28 cellular contexts compared by ENCODE assay signal in the genomic region with DNA sequence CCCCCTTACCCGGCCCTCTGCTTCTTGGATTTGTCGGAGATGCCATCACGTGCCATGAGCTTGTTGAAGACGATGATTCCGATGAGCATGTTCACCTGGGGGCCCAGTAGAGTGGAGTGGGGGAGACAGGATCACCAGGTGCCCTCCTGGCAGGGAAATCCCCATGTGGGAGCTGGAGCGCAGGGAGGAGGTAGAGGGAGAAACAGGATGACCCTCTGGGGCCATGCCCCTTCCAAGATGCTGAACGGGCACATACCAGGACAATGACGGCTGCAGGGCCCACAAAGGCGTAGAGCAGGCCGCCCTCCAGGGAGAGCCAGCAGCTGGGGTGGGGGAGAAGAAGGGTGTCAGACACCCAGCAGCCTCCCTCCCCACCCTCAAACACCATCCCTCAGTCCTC.
"Had no signal": no experiment of that assay in that cellular context is flagged by ENCODE, and none has a peak within 500 bp of the region (broad histone marks: within the 10 kb centered on the region; RNA-seq: fewer than 3 reads in every experiment).

No MANE protein-coding gene starts in this region.

- H3K4me3 ChIP-seq: gastrocnemius medialis, lower lobe of right lung, smooth muscle cell, suprapubic skin, thyroid gland, vagina had no signal

- ATAC-seq: esophagus mucosa; gastrocnemius medialis; left colon; left ventricle myocardium superior; lower lobe of right lung; natural killer cell treated with Interleukin-12 subunit alpha and Interleukin-12 subunit beta and Interleukin-15 and Interleukin-18, amount 100 ng/mL, for 72 hours; sciatic nerve; stimulated activated naive CD8-positive, alpha-beta T cell treated with anti-CD3 and anti-CD28 coated beads, Interleukin-15, amount 100 ng/mL, for 72 hours had no signal

- FAIRE-seq: colon, kidney had no signal

- H3K27me3 Mint-ChIP-seq: natural killer cell treated with Interleukin-12 subunit alpha and Interleukin-12 subunit beta and Interleukin-15 and Interleukin-18, amount 100 ng/mL, for 72 hours; stimulated activated naive CD8-positive, alpha-beta T cell treated with anti-CD3 and anti-CD28 coated beads, Interleukin-15, amount 100 ng/mL, for 72 hours had no signal

- H3K36me3 Mint-ChIP-seq: natural killer cell treated with Interleukin-12 subunit alpha and Interleukin-12 subunit beta and Interleukin-15 and Interleukin-18, amount 100 ng/mL, for 72 hours had no signal

- H3K9me3 ChIP-seq: gastrocnemius medialis, lower lobe of right lung, suprapubic skin, thyroid gland, vagina had no signal

- H3K27ac Mint-ChIP-seq: endodermal cell; natural killer cell treated with Interleukin-12 subunit alpha and Interleukin-12 subunit beta and Interleukin-15 and Interleukin-18, amount 100 ng/mL, for 72 hours; progenitor cell of endocrine pancreas had no signal

- H3K4me3 Mint-ChIP-seq: endodermal cell; natural killer cell treated with Interleukin-12 subunit alpha and Interleukin-12 subunit beta and Interleukin-15 and Interleukin-18, amount 100 ng/mL, for 72 hours; neural crest cell; stimulated activated naive CD8-positive, alpha-beta T cell treated with anti-CD3 and anti-CD28 coated beads, Interleukin-15, amount 100 ng/mL, for 72 hours had no signal

- H3K4me1 Mint-ChIP-seq: neural crest cell had no signal

- DNase-seq: effector CD8-positive, alpha-beta T cell; endodermal cell; foreskin fibroblast; gastrocnemius medialis; head of caudate nucleus; kidney; left colon; left ventricle myocardium superior; lower lobe of right lung; stimulated activated CD4-positive, alpha-beta T cell treated with anti-CD3 and anti-CD28 coated beads, Interleukin-12 subunit alpha, Interleukin-12 subunit beta, amount 100 ng/mL, for 4 hours; stimulated activated CD4-positive, alpha-beta T cell treated with anti-CD3 and anti-CD28 coated beads, Interleukin-1b, Interleukin-23, amount 100 ng/mL, for 48 hours; stimulated activated CD4-positive, alpha-beta T cell treated with anti-CD3 and anti-CD28 coated beads, Interleukin-4, amount 100 ng/mL, for 1 hour; stimulated activated CD8-positive, alpha-beta memory T cell treated with anti-CD3 and anti-CD28 coated beads, Interleukin-4, amount 100 ng/mL, for 48 hours; stimulated activated naive CD4-positive, alpha-beta T cell; stimulated activated naive CD8-positive, alpha-beta T cell treated with anti-CD3 and anti-CD28 coated beads, Interleukin-15, amount 100 ng/mL, for 72 hours; thyroid gland; trophoblast cell had no signal

- H3K27me3 ChIP-seq: gastrocnemius medialis, suprapubic skin, thyroid gland, vagina had no signal

- H3K27ac ChIP-seq: epithelial cell of prostate, gastrocnemius medialis, lower lobe of right lung, parathyroid adenoma, suprapubic skin, thyroid gland, vagina had no signal
